ENCODE assay signal across 1 cellular context in genomic region chr10:71611709-71612422, GRCh38.
TF ChIP-seq lines count a peak whose summit lies in the region.

No MANE protein-coding gene starts in this region.

TF ChIP-seq in K562, 482 proteins besides CTCF, POLR2A, EP300 and RAD21 (continued from another document):
- TF ChIP-seq KDM1A (IDR thresholded peaks at IDR 0.05): peak; percentile 55 to 62; a peak in 3 of 4 replicates
- peak; percentile 60; the same call in 1 of the 2 replicates for TF ChIP-seq CTBP1 (IDR thresholded peaks at IDR 0.05; ENCODE audit: borderline replicate concordance)
